In genomic region chr4:80011636-80012236, GRCh38 we compare ENCODE assay signal across 15 cellular contexts.
DNase-seq lines count a peak whose midpoint lies in the region; ATAC-seq and TF ChIP-seq lines count a peak whose summit lies in the region.
"Had no signal": no experiment of that assay in that cellular context is flagged by ENCODE, and none has a peak within 500 bp of the region (broad histone marks: within the 10 kb centered on the region; RNA-seq: fewer than 3 reads in every experiment).

No MANE protein-coding gene starts in this region.

- H3K4me3 Mint-ChIP-seq in CD4-positive, CD25-positive, alpha-beta regulatory T cell, result peak overlapping the region in 1 of 4 donors; percentile 14
- H3K4me3 Mint-ChIP-seq: activated naive CD4-positive, alpha-beta T cell treated with anti-CD3 and anti-CD28 coated beads, Interleukin-2, amount 50 U/mL, for 24 hours had no signal

- H3K4me1 Mint-ChIP-seq in CD4-positive, CD25-positive, alpha-beta regulatory T cell, result peaks cover 38 to 56% (median 44%) of the 10 kb centered on the region in 4 donors

- H3K9me3 ChIP-seq in CD4-positive, CD25-positive, alpha-beta regulatory T cell (ENCODE audit: control insufficient read depth in 2 of 2, low read length in 2 of 2), result no peaks in the 10 kb centered on the region
- H3K9me3 ChIP-seq in SK-N-MC (ENCODE audit: low read depth, low read length) (no peaks in the 10 kb centered on the region), esophagus squamous epithelium (no peaks in the 10 kb centered on the region), testis (no peaks in the 10 kb centered on the region)
- H3K9me3 ChIP-seq: Caco-2 had no signal

- peak overlapping the region; percentile 4 for H3K9ac ChIP-seq in SK-N-MC (ENCODE audit: insufficient read length)

- H3K4me3 ChIP-seq in CD4-positive, CD25-positive, alpha-beta regulatory T cell (ENCODE audit: low read depth, low read length), result peak overlapping the region; percentile 15
- peak overlapping the region; percentile 35; the same call in 1 of the 2 replicates for H3K4me3 ChIP-seq in SK-N-MC
- peak overlapping the region in 1 of 4 donors; percentile 13 for H3K4me3 ChIP-seq in esophagus squamous epithelium
- H3K4me3 ChIP-seq in skeletal muscle cell (ENCODE audit: low read depth, low read length), result no peak overlapping the region
- H3K4me3 ChIP-seq in testis, result no peak overlapping the region

- no peak for DNase-seq in CD4-positive, CD25-positive, alpha-beta regulatory T cell
- DNase-seq in SK-N-MC (ENCODE audit: low read depth, low spot score), result no peak
- DNase-seq in esophagus squamous epithelium (lab: John Stamatoyannopoulos, UW), result no peak
- peak; percentile 53 for DNase-seq in skeletal muscle cell (ENCODE audit: low read depth)
- no peak for DNase-seq in GF-D8 (lab: John Stamatoyannopoulos, UW)
- no peak for DNase-seq in testis
- DNase-seq in stimulated activated CD4-positive, alpha-beta T cell treated with anti-CD3 and anti-CD28 coated beads, Interleukin-15, amount 100 ng/mL, for 24 hours, result no peak
- DNase-seq: activated CD4-positive, alpha-beta T cell treated with anti-CD3 and anti-CD28 coated beads, Interleukin-2, amount 50 U/mL, for 4 hours; Caco-2; effector memory CD4-positive, alpha-beta T cell; NCI-H187 treated with DMSO at 0.1 percent for 48 hours; small intestine had no signal

- H3K9me3 Mint-ChIP-seq in CD4-positive, CD25-positive, alpha-beta regulatory T cell, result no peaks in the 10 kb centered on the region
- H3K9me3 Mint-ChIP-seq: activated naive CD4-positive, alpha-beta T cell treated with anti-CD3 and anti-CD28 coated beads, Interleukin-2, amount 50 U/mL, for 24 hours had no signal

- H3K4me1 ChIP-seq in CD4-positive, CD25-positive, alpha-beta regulatory T cell (ENCODE audit: control insufficient read depth, insufficient read depth, low read length, poor library complexity, severe bottlenecking), result peaks cover 32% of the 10 kb centered on the region
- H3K4me1 ChIP-seq in esophagus squamous epithelium (peaks cover 0 to 22% (median 0%) of the 10 kb centered on the region in 3 donors), testis (peaks cover 6% of the 10 kb centered on the region)
- H3K4me1 ChIP-seq: Caco-2 had no signal

- H3K27ac Mint-ChIP-seq in CD4-positive, CD25-positive, alpha-beta regulatory T cell, result peak overlapping the region in 2 of 3 donors; percentile 17 to 39
- H3K27ac Mint-ChIP-seq: activated naive CD4-positive, alpha-beta T cell treated with anti-CD3 and anti-CD28 coated beads, Interleukin-2, amount 50 U/mL, for 24 hours had no signal

- WGBS in esophagus squamous epithelium, 2 donors, result 53 to 70% methylated on average over 3 of the region's 3 CpGs
- 33 to 43% methylated on average over 3 of the region's 3 CpGs for WGBS in testis, 2 donors

- TF ChIP-seq CTCF in esophagus squamous epithelium (IDR thresholded peaks at IDR 0.05) (no peak), testis (IDR thresholded peaks at IDR 0.05) (no peak)

- ATAC-seq in CD4-positive, CD25-positive, alpha-beta regulatory T cell (ENCODE audit: low read depth in 2 of 2), result no peak
- no peak for ATAC-seq in HG02763 (IDR thresholded peaks at IDR 0.05; ENCODE audit: unreplicated experiment)
- ATAC-seq: HCT116 had no signal

- H3K36me3 ChIP-seq in CD4-positive, CD25-positive, alpha-beta regulatory T cell (ENCODE audit: control insufficient read depth, insufficient read depth, low read length), result peaks cover 35% of the 10 kb centered on the region
- H3K36me3 ChIP-seq in SK-N-MC (ENCODE audit: insufficient read depth, low read length), result no peaks in the 10 kb centered on the region
- H3K36me3 ChIP-seq in esophagus squamous epithelium, result peaks cover 0 to 9% (median 0%) of the 10 kb centered on the region in 3 donors
- no peaks in the 10 kb centered on the region for H3K36me3 ChIP-seq in testis (ENCODE audit: low read depth, missing control alignments)

- H3K36me3 Mint-ChIP-seq in CD4-positive, CD25-positive, alpha-beta regulatory T cell, result peaks cover 21% of the 10 kb centered on the region

- no peak overlapping the region for H3K27ac ChIP-seq in CD4-positive, CD25-positive, alpha-beta regulatory T cell (ENCODE audit: insufficient read depth, low read length, poor library complexity, severe bottlenecking)
- H3K27ac ChIP-seq in SK-N-MC (peak overlapping the region; percentile 76), esophagus squamous epithelium (peak overlapping the region in 3 of 4 donors; percentile 14 to 50 (median 42)), testis (no peak overlapping the region)

- no peaks in the 10 kb centered on the region for H3K27me3 ChIP-seq in CD4-positive, CD25-positive, alpha-beta regulatory T cell (ENCODE audit: control insufficient read depth, insufficient read depth, low read length)
- no peaks in the 10 kb centered on the region for H3K27me3 ChIP-seq in esophagus squamous epithelium
- no peaks in the 10 kb centered on the region for H3K27me3 ChIP-seq in testis

- TF ChIP-seq POLR2A in esophagus squamous epithelium (IDR thresholded peaks at IDR 0.05), result no peak
- TF ChIP-seq POLR2A in testis (IDR thresholded peaks at IDR 0.05), result no peak

- intact Hi-C loops in esophagus squamous epithelium (cut with DNase I), result no loop called here
- intact Hi-C loops in testis (cut with DNase I; ENCODE audit: low total_unique reads), result no loop called here

- H3K27me3 Mint-ChIP-seq in CD4-positive, CD25-positive, alpha-beta regulatory T cell, result no peaks in the 10 kb centered on the region
- H3K27me3 Mint-ChIP-seq: activated naive CD4-positive, alpha-beta T cell treated with anti-CD3 and anti-CD28 coated beads, Interleukin-2, amount 50 U/mL, for 24 hours had no signal

Comparison
In these comparisons a context has a peak if more than half of its experiments do, and no peak if none do; other contexts are left out.
1. H3K27ac ChIP-seq: peak in SK-N-MC (single experiment) and esophagus squamous epithelium (3 of 4); none in CD4-positive, CD25-positive, alpha-beta regulatory T cell (single experiment) and testis (0 of 2).
2. H3K4me3 ChIP-seq: peak in CD4-positive, CD25-positive, alpha-beta regulatory T cell (single experiment) and SK-N-MC (single experiment); none in skeletal muscle cell (single experiment) and testis (0 of 2).